Comparison of ENCODE assay signal across 8 cellular contexts in the genomic region with DNA sequence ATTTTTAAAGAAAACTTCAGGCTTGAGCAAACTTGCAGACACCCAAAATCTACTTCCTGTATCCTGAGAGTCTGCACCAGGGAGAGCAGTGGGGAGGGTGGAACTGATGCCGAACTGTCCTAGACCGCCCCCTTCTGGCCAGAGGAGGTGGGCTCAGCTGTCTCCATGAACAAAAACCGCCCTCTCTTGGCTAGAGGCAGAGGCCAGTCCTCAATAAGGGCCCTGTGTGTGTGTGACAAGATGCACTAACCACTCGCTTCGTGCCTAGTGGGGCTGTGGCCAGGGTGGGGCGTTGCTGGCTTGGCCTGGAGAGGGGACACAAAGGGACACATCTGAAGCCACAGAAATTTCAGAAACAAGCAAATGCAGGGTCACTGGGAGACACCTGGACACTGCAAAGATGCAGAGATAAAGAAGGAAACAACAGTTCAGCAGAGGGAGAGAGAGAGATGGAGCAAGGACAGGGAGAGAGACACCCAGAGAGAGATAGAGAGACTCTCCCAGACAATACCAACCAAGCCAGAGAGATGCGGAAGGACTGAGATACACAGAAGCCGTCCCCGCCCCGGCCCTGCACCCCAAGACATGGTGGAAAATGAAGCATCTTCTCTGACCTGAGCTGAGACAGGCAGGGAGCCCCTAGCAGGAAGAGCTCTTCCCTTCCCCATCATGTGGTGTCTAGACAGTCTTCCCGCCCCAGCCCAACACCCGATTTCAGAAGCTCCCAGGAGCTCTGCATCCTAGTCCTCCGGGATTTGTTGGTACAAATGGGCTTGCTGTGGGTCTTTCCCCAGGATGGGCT. TPM values are rescaled to one million over a fixed set of nuclear protein-coding genes. Genes with fewer than 3 reads are reported as not detected.
DNase-seq lines count a peak whose midpoint lies in the region; ATAC-seq and TF ChIP-seq lines count a peak whose summit lies in the region.

No MANE protein-coding gene starts in this region.

- ATAC-seq in HG03575 (IDR thresholded peaks at IDR 0.05; ENCODE audit: extremely low read depth, insufficient number of reproducible peaks, low FRiP score, unreplicated experiment) (peak; percentile 93), naive B cell (ENCODE audit: low read depth in 2 of 2) (peak; percentile 99)

- DNase-seq in Calu3 (peak; percentile 91), GM20000 (ENCODE audit: low spot score) (peak; percentile 96), NOMO-1 treated with dmso at 0.1 percent for 144 hours (lab: John Stamatoyannopoulos, UW; ENCODE audit: unreplicated experiment) (peak; percentile 86), epithelial cell of esophagus (ENCODE audit: low read depth) (peak; percentile 83), naive B cell (peak; percentile 72)
- peak; percentile 60 for DNase-seq in activated CD8-positive, alpha-beta memory T cell treated with anti-CD3 and anti-CD28 coated beads, Interleukin-2, amount 50 U/mL, for 1 hour (ENCODE audit: extremely low read depth)
- DNase-seq in stimulated activated CD8-positive, alpha-beta memory T cell treated with anti-CD3 and anti-CD28 coated beads, Interleukin-7, amount 100 ng/mL, for 48 hours (ENCODE audit: extremely low read depth in 1 of 2, low read depth in 1 of 2): peak; percentile 53 to 69

- BruUV-seq in Calu3 (replicated peaks; lab: Mats Ljungman, UMichigan): no TSS peak

- H3K9me3 Mint-ChIP-seq in Calu3 (ENCODE audit: low read depth, unreplicated experiment) (no peaks in the 10 kb centered on the region), naive B cell (no peaks in the 10 kb centered on the region)

- H3K4me3 ChIP-seq in epithelial cell of esophagus (ENCODE audit: low read length): no peak overlapping the region

- H3K4me1 Mint-ChIP-seq in Calu3 (ENCODE audit: low read depth, unreplicated experiment) (peaks cover 55% of the 10 kb centered on the region), naive B cell (peaks cover 8 to 14% (median 12%) of the 10 kb centered on the region in 3 donors)

- peak; percentile 81 for TF ChIP-seq CTCF in Calu3 (IDR thresholded peaks at IDR 0.05; ENCODE audit: unreplicated experiment)
- TF ChIP-seq CTCF in GM20000 (IDR thresholded peaks at IDR 0.05; ENCODE audit: extremely low read depth, missing control alignments): peak; percentile 88
- peak; percentile 99 for TF ChIP-seq CTCF in epithelial cell of esophagus (IDR thresholded peaks at IDR 0.05; ENCODE audit: insufficient read depth, low read depth, low read length, missing control alignments)

- intact Hi-C loops in Calu3 (cut with micrococcal nuclease; ENCODE audit: unreplicated experiment): loop anchor here (1.0 kb wide), 2 partner anchors 55 to 82 kb away; no protein-coding TSS in a partner anchor

- CTCF ChIA-PET in Calu3 (lab: Charles Lee): interaction anchor here (0.7 to 2.2 kb wide), 6 partner anchors 25 to 144 kb away, joined by 3 to 12 read pairs (median 4); partner anchors contain the start of gene RASGEF1A

- H3K36me3 Mint-ChIP-seq in Calu3 (ENCODE audit: insufficient read depth, unreplicated experiment): peaks cover 13% of the 10 kb centered on the region
- no peaks in the 10 kb centered on the region for H3K36me3 Mint-ChIP-seq in naive B cell

- H3K27me3 Mint-ChIP-seq in Calu3 (ENCODE audit: unreplicated experiment) (no peaks in the 10 kb centered on the region), naive B cell (peaks cover 0 to 24% (median 14%) of the 10 kb centered on the region in 3 donors)

- no peak overlapping the region for H3K4me3 Mint-ChIP-seq in Calu3 (ENCODE audit: low read depth, unreplicated experiment)
- no peak overlapping the region for H3K4me3 Mint-ChIP-seq in naive B cell

- H3K27ac Mint-ChIP-seq in Calu3 (ENCODE audit: unreplicated experiment) (no peak overlapping the region), naive B cell (peak overlapping the region in 3 of 6 donors; percentile 78 to 89 (median 86))

RNA-seq across cellular contexts. Expression of gene FXYD4, which starts 22.7 kb away (rescaled TPM):
- total RNA-seq in Calu3 (2022): not detected in 2 replicates
- not detected for polyA plus RNA-seq in naive B cell (ENCODE audit: low read depth in 6 of 6)
